ENCODE assay signal across 21 cellular contexts in genomic region chr22:34380532-34380931, GRCh38.
A peak's percentile ranks its signal among the peaks of the same experiment; 100 is the strongest.
DNase-seq lines count a peak whose midpoint lies in the region; ATAC-seq lines count a peak whose summit lies in the region.
"Had no signal": no experiment of that assay in that cellular context is flagged by ENCODE, and none has a peak within 500 bp of the region (broad histone marks: within the 10 kb centered on the region; RNA-seq: fewer than 3 reads in every experiment).

No MANE protein-coding gene starts in this region.

- peak; percentile 26 for ATAC-seq in left lobe of liver
- ATAC-seq: A549; CD8-positive, alpha-beta T cell had no signal

- DNase-seq in left lobe of liver (ENCODE audit: low spot score) = no peak
- no peak for DNase-seq in T1000 (lab: John Stamatoyannopoulos, UW)
- DNase-seq: 8988T; ACHN; AML-193; BE2C; C1 segment of cervical spinal cord; Caco-2; Calu3; CD4-positive, alpha-beta memory T cell; CD4-positive, alpha-beta T cell; CD4-positive, CD25-positive, alpha-beta regulatory T cell; CD8-positive, alpha-beta memory T cell; CD8-positive, alpha-beta T cell; COR-L47; DMS 273 treated with DMSO at 0.1 percent for 48 hours; DMS79; DMS79 treated with DMSO at 0.1 percent for 48 hours; DND-41; EL had no signal
